Comparison of ENCODE assay signal across 29 cellular contexts in the genomic region with DNA sequence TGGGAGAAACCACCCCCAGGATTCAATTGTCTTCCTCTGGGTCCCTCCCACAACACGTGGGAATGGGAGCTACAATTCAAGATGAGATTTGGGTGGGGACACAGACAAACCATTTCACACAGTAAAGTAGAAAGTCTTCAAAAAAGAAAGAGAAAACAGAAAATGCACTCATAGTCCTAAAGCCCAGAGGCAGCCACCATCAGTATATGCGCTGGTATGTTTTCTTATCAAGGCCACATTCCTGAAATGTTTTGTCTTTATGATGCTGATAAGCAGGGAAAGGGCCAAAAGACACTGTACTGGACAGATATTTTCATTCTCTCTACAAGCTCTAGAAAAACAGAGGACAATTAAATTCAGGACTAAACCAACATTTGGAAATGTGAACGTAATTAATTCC.
"Had no signal": no experiment of that assay in that cellular context is flagged by ENCODE, and none has a peak within 500 bp of the region (broad histone marks: within the 10 kb centered on the region; RNA-seq: fewer than 3 reads in every experiment).

No MANE protein-coding gene starts in this region.

- H3K27ac Mint-ChIP-seq: activated naive CD8-positive, alpha-beta T cell treated with anti-CD3 and anti-CD28 coated beads, Interleukin-2, amount 10 ng/mL, durations not matched to agents 7 days and 5 days; activated T-helper 2 cell treated with anti-CD3 and anti-CD28 coated beads, Interferon-gamma antibody, Interleukin-2, Interleukin-4, amounts not matched to agents 10 μg/mL and 5 μg/mL and 100 μg/mL, durations not matched to agents 14 hours and 24 hours and 36 hours; effector memory CD8-positive, alpha-beta T cell; natural killer cell; T-helper 1 cell treated with Interleukin-12 subunit alpha and Interleukin-12 subunit beta and Interleukin-4 antibody, amounts not matched to agents 30 μg/mL and 1 μg/mL, for 36 hours; type B pancreatic cell had no signal

- H3K4me1 ChIP-seq: esophagus muscularis mucosa, gastroesophageal sphincter, heart left ventricle, lower lobe of right lung, psoas muscle, right atrium auricular region, spleen, vagina had no signal

- DNase-seq: activated CD4-positive, alpha-beta T cell treated with anti-CD3 and anti-CD28 coated beads for 4 hours; activated CD4-positive, alpha-beta T cell treated with anti-CD3 and anti-CD28 coated beads, Interleukin-2, amount 50 U/mL, for 48 hours; activated CD4-positive, CD25-positive, alpha-beta regulatory T cell; activated CD8-positive, alpha-beta memory T cell treated with anti-CD3 and anti-CD28 coated beads, Interleukin-2, amount 50 U/mL, for 48 hours; activated naive CD4-positive, alpha-beta T cell treated with Interleukin-2 at 50 U/mL for 16 hours; activated naive CD8-positive, alpha-beta T cell treated with anti-CD3 and anti-CD28 coated beads, Interleukin-2, amount 10 ng/mL, durations not matched to agents 7 days and 5 days; activated T-cell treated with anti-CD3 and anti-CD28 coated beads, Interleukin-2, amount 50 U/mL, for 4 hours; amniotic stem cell; caudate nucleus; effector memory CD8-positive, alpha-beta T cell; heart left ventricle; kidney; lower lobe of right lung; natural killer cell; ovary; psoas muscle; spleen; stimulated activated CD4-positive, alpha-beta T cell treated with anti-CD3 and anti-CD28 coated beads, Interleukin-4, amount 100 ng/mL, for 1 hour; stimulated activated naive CD4-positive, alpha-beta T cell; testis had no signal

- H3K36me3 ChIP-seq: esophagus muscularis mucosa, gastroesophageal sphincter, heart left ventricle, lower lobe of right lung, ovary, right atrium auricular region, spleen, vagina had no signal

- H3K4me1 Mint-ChIP-seq: activated naive CD8-positive, alpha-beta T cell treated with anti-CD3 and anti-CD28 coated beads, Interleukin-2, amount 10 ng/mL, durations not matched to agents 7 days and 5 days; natural killer cell had no signal

- H3K4me3 ChIP-seq: esophagus muscularis mucosa, gastroesophageal sphincter, heart left ventricle, lower lobe of right lung, ovary, psoas muscle, right atrium auricular region, spleen, testis, vagina had no signal

- H3K36me3 Mint-ChIP-seq: activated naive CD8-positive, alpha-beta T cell treated with anti-CD3 and anti-CD28 coated beads, Interleukin-2, amount 10 ng/mL, durations not matched to agents 7 days and 5 days; natural killer cell; type B pancreatic cell had no signal

- H3K9me3 ChIP-seq: esophagus muscularis mucosa, gastroesophageal sphincter, heart left ventricle, lower lobe of right lung, ovary, psoas muscle, right atrium auricular region, spleen, testis, vagina had no signal

- H3K27me3 ChIP-seq: esophagus muscularis mucosa, gastroesophageal sphincter, heart left ventricle, ovary, right atrium auricular region, testis, vagina had no signal

- H3K27me3 Mint-ChIP-seq: activated naive CD8-positive, alpha-beta T cell treated with anti-CD3 and anti-CD28 coated beads, Interleukin-2, amount 10 ng/mL, durations not matched to agents 7 days and 5 days had no signal

- H3K4me3 Mint-ChIP-seq: activated naive CD8-positive, alpha-beta T cell treated with anti-CD3 and anti-CD28 coated beads, Interleukin-2, amount 10 ng/mL, durations not matched to agents 7 days and 5 days; activated T-cell treated with anti-CD3 and anti-CD28 coated beads, Interleukin-2, amount 50 U/mL, for 4 hours; effector memory CD8-positive, alpha-beta T cell; natural killer cell; T-helper 1 cell treated with Interleukin-12 subunit alpha and Interleukin-12 subunit beta and Interleukin-4 antibody, amounts not matched to agents 30 μg/mL and 1 μg/mL, for 36 hours; type B pancreatic cell had no signal

- ATAC-seq: activated T-cell treated with anti-CD3 and anti-CD28 coated beads, Interleukin-2, amount 50 U/mL, for 4 hours; effector memory CD8-positive, alpha-beta T cell; gastroesophageal sphincter; heart left ventricle; left lobe of liver; lower lobe of right lung; natural killer cell; psoas muscle had no signal

- H3K9me3 Mint-ChIP-seq: activated naive CD8-positive, alpha-beta T cell treated with anti-CD3 and anti-CD28 coated beads, Interleukin-2, amount 10 ng/mL, durations not matched to agents 7 days and 5 days; activated T-helper 2 cell treated with anti-CD3 and anti-CD28 coated beads, Interferon-gamma antibody, Interleukin-2, Interleukin-4, amounts not matched to agents 10 μg/mL and 5 μg/mL and 100 μg/mL, durations not matched to agents 14 hours and 24 hours and 36 hours; natural killer cell; T-helper 1 cell treated with Interleukin-12 subunit alpha and Interleukin-12 subunit beta and Interleukin-4 antibody, amounts not matched to agents 30 μg/mL and 1 μg/mL, for 36 hours; type B pancreatic cell had no signal

- FAIRE-seq: colon, kidney had no signal

- H3K27ac ChIP-seq: esophagus muscularis mucosa, gastroesophageal sphincter, heart left ventricle, lower lobe of right lung, ovary, psoas muscle, right atrium auricular region, spleen, vagina had no signal
